ENCODE assay signal across 13 cellular contexts in genomic region chr1:8651236-8651890, GRCh38.
DNase-seq lines count a peak whose midpoint lies in the region; ATAC-seq and TF ChIP-seq lines count a peak whose summit lies in the region.
"Had no signal": no experiment of that assay in that cellular context is flagged by ENCODE, and none has a peak within 500 bp of the region (broad histone marks: within the 10 kb centered on the region; RNA-seq: fewer than 3 reads in every experiment).

No MANE protein-coding gene starts in this region.

- H4K20me1 ChIP-seq in DOHH2 (ENCODE audit: control insufficient read depth, insufficient read depth, low read depth, low read length): no peaks in the 10 kb centered on the region

- intact Hi-C loops in A673 (cut with micrococcal nuclease; ENCODE audit: unreplicated experiment): no loop called here

- H3K27me3 ChIP-seq in A673 (replicated peaks; ENCODE audit: insufficient read depth, low read depth, low read length, poor library complexity): no peaks in the 10 kb centered on the region
- H3K27me3 ChIP-seq in DOHH2 (ENCODE audit: control insufficient read depth, low read length): no peaks in the 10 kb centered on the region
- H3K27me3 ChIP-seq: sigmoid colon had no signal

- H3K79me2 ChIP-seq in DOHH2 (ENCODE audit: control insufficient read depth, low read length): peaks cover 60% of the 10 kb centered on the region

- no peak for ATAC-seq in GM18873 (IDR thresholded peaks at IDR 0.05; ENCODE audit: low FRiP score, unreplicated experiment)
- no peak for ATAC-seq in GM21390 (IDR thresholded peaks at IDR 0.05; ENCODE audit: unreplicated experiment)

- H3F3A ChIP-seq in DOHH2 (ENCODE audit: control insufficient read depth, insufficient read depth): peaks cover 5% of the 10 kb centered on the region; the same call in 1 of the 2 replicates

- H3K9me2 ChIP-seq in DOHH2 (replicated peaks; ENCODE audit: control insufficient read depth, low read length): no peaks in the 10 kb centered on the region

- peaks cover 70% of the 10 kb centered on the region for H3K4me1 ChIP-seq in A673 (ENCODE audit: insufficient read depth, low read length, poor library complexity, severe bottlenecking)
- H3K4me1 ChIP-seq in DOHH2 (ENCODE audit: control insufficient read depth, low read length): peaks cover 72% of the 10 kb centered on the region

- peak overlapping the region; percentile 84 for H3K4me2 ChIP-seq in DOHH2 (ENCODE audit: low read length)

- peak overlapping the region; percentile 69 for H3K27ac Mint-ChIP-seq in activated CD4-positive, alpha-beta memory T cell treated with anti-CD3 and anti-CD28 coated beads, Interleukin-2, amount 10 ng/mL, durations not matched to agents 7 days and 5 days
- H3K27ac Mint-ChIP-seq: CD14-positive monocyte had no signal

- no peak for DNase-seq in A673 (ENCODE audit: low spot score)
- DNase-seq in activated CD4-positive, alpha-beta memory T cell treated with anti-CD3 and anti-CD28 coated beads, Interleukin-2, amount 10 ng/mL, durations not matched to agents 7 days and 5 days: peak; percentile 50
- peak; percentile 20 for DNase-seq in myocyte (ENCODE audit: low read depth)
- DNase-seq in germinal center (ENCODE audit: low spot score): no peak
- no peak for DNase-seq in Ammon's horn (ENCODE audit: low spot score)
- DNase-seq: HCEC 1CT, lower lobe of right lung, sigmoid colon had no signal

- H3K9me3 ChIP-seq in A673 (ENCODE audit: low read depth, low read length, poor library complexity, severe bottlenecking): no peaks in the 10 kb centered on the region
- H3K9me3 ChIP-seq in DOHH2 (ENCODE audit: control insufficient read depth, insufficient read depth, low read length): no peaks in the 10 kb centered on the region
- H3K9me3 ChIP-seq: lower lobe of right lung, sigmoid colon had no signal

- POLR2A ChIA-PET in A673 (lab: Charles Lee; ENCODE audit: low non-redundant PET): interaction anchor here (0.6 kb wide), 1 partner anchor 8 kb away, joined by 3 read pairs; no protein-coding TSS in a partner anchor
- POLR2A ChIA-PET in activated CD4-positive, alpha-beta memory T cell treated with anti-CD3 and anti-CD28 coated beads, Interleukin-2, amount 10 ng/mL, durations not matched to agents 7 days and 5 days (lab: Charles Lee): interaction anchor here (1.0 to 3.4 kb wide), 6 partner anchors 12 to 61 kb away, joined by 3 to 12 read pairs (median 4); no protein-coding TSS in a partner anchor

- H3K4me1 Mint-ChIP-seq in activated CD4-positive, alpha-beta memory T cell treated with anti-CD3 and anti-CD28 coated beads, Interleukin-2, amount 10 ng/mL, durations not matched to agents 7 days and 5 days: peaks cover 59% of the 10 kb centered on the region

- no peaks in the 10 kb centered on the region for H3K27me3 Mint-ChIP-seq in activated CD4-positive, alpha-beta memory T cell treated with anti-CD3 and anti-CD28 coated beads, Interleukin-2, amount 10 ng/mL, durations not matched to agents 7 days and 5 days

- no peaks in the 10 kb centered on the region for H3K9me3 Mint-ChIP-seq in activated CD4-positive, alpha-beta memory T cell treated with anti-CD3 and anti-CD28 coated beads, Interleukin-2, amount 10 ng/mL, durations not matched to agents 7 days and 5 days

- BruUV-seq in A673 (replicated peaks; lab: Mats Ljungman, UMichigan): no TSS peak

- H3K27ac ChIP-seq in A673 (ENCODE audit: low read depth, low read length, poor library complexity, severe bottlenecking): peak overlapping the region; percentile 66
- H3K27ac ChIP-seq in DOHH2 (ENCODE audit: low read depth, low read length): peak overlapping the region; percentile 59

- H3K4me3 ChIP-seq in A673 (ENCODE audit: low read depth, low read length, poor library complexity, severe bottlenecking): no peak overlapping the region
- H3K4me3 ChIP-seq in DOHH2 (ENCODE audit: low read length): peak overlapping the region; percentile 42
- H3K4me3 ChIP-seq: K562, lower lobe of right lung, sigmoid colon had no signal

- H3K36me3 ChIP-seq in A673 (ENCODE audit: insufficient read depth, low read length, poor library complexity, severe bottlenecking): peaks cover 19% of the 10 kb centered on the region
- peaks cover 6% of the 10 kb centered on the region for H3K36me3 ChIP-seq in DOHH2 (ENCODE audit: control insufficient read depth, low read length)

- CTCF ChIA-PET in A673 (lab: Charles Lee): no interaction called here
- CTCF ChIA-PET in activated CD4-positive, alpha-beta memory T cell treated with anti-CD3 and anti-CD28 coated beads, Interleukin-2, amount 10 ng/mL, durations not matched to agents 7 days and 5 days (lab: Charles Lee): interaction anchor here (1.0 to 1.4 kb wide), 7 partner anchors 12 to 197 kb away, joined by 3 to 6 read pairs (median 3); no protein-coding TSS in a partner anchor

- TF ChIP-seq CTCF in A673 (conservative IDR thresholded peaks at IDR 0.05; ENCODE audit: low read depth, low read length): no peak
- no peak for TF ChIP-seq CTCF in DOHH2 (IDR thresholded peaks at IDR 0.05; ENCODE audit: low read depth, low read length, poor library complexity, severe bottlenecking)

- H3K4me3 Mint-ChIP-seq in activated CD4-positive, alpha-beta memory T cell treated with anti-CD3 and anti-CD28 coated beads, Interleukin-2, amount 10 ng/mL, durations not matched to agents 7 days and 5 days: no peak overlapping the region
- H3K4me3 Mint-ChIP-seq: CD14-positive monocyte had no signal

- H3K36me3 Mint-ChIP-seq in activated CD4-positive, alpha-beta memory T cell treated with anti-CD3 and anti-CD28 coated beads, Interleukin-2, amount 10 ng/mL, durations not matched to agents 7 days and 5 days (ENCODE audit: low read depth): peaks cover 41% of the 10 kb centered on the region

Comparison
In these comparisons a context has a peak if more than half of its experiments do, and no peak if none do; other contexts are left out.
1. DNase-seq: peak in activated CD4-positive, alpha-beta memory T cell treated with anti-CD3 and anti-CD28 coated beads, Interleukin-2, amount 10 ng/mL, durations not matched to agents 7 days and 5 days (single experiment) and myocyte (single experiment); none in A673 (single experiment), germinal center (single experiment) and Ammon's horn (single experiment).